Comparison of ENCODE assay signal across 1 cellular context in genomic region chr6:27824248-27825024, GRCh38.
TF ChIP-seq lines count a peak whose summit lies in the region.
"Not testable (repeated sequence)": the region's sequence is repeated elsewhere in the genome, so short reads cannot be mapped to it uniquely, and the experiment has no call there.

No MANE protein-coding gene starts in this region.

TF ChIP-seq in HepG2, 621 proteins besides CTCF, POLR2A, EP300 and RAD21 (continued from another document and continues in another):
- not testable (repeated sequence) for TF ChIP-seq LCORL (IDR thresholded peaks at IDR 0.05); FOXA1 (IDR thresholded peaks at IDR 0.05); CBX2 (IDR thresholded peaks at IDR 0.05; ENCODE audit: low read depth, low read length)
- 0 out of 2 replicates have a peak, but pooled peaks have one; percentile 14 for TF ChIP-seq LCORL (CRISPR knock-in tag; IDR thresholded peaks at IDR 0.05)
- peak; percentile 45; the same call in 1 of the 2 replicates for TF ChIP-seq ZNF687 (CRISPR knock-in tag; IDR thresholded peaks at IDR 0.05)
- peak; percentile 92 for TF ChIP-seq POLR2G (IDR thresholded peaks at IDR 0.05; ENCODE audit: low read depth, low read length)
- TF ChIP-seq RBFOX2 (IDR thresholded peaks at IDR 0.05; ENCODE audit: low read depth, low read length) = peak; percentile 85; the same call in 1 of the 2 replicates
- peak; percentile 54; the same call in 1 of the 2 replicates for TF ChIP-seq MAX (IDR thresholded peaks at IDR 0.05)
- 0 out of 2 replicates have a peak, but pooled peaks have one; percentile 16 for TF ChIP-seq CREB3 (CRISPR knock-in tag; IDR thresholded peaks at IDR 0.05)
- TF ChIP-seq RBM22 (optimal IDR thresholded peaks at IDR 0.05; ENCODE audit: low read length) = peak; percentile 91
- TF ChIP-seq RNF2 (conservative IDR thresholded peaks at IDR 0.05; ENCODE audit: low read depth) = peak; percentile 62; the same call in 1 of the 2 replicates
- TF ChIP-seq SATB2 (CRISPR knock-in tag; IDR thresholded peaks at IDR 0.05) = 0 out of 2 replicates have a peak, but pooled peaks have one; percentile 46
- peak; percentile 68 for TF ChIP-seq HNRNPLL (IDR thresholded peaks at IDR 0.05; ENCODE audit: low read depth, low read length, poor library complexity, severe bottlenecking)
- TF ChIP-seq ARID4A (CRISPR knock-in tag; IDR thresholded peaks at IDR 0.05; ENCODE audit: borderline replicate concordance) = peak; percentile 75
- TF ChIP-seq AFF4 (CRISPR knock-in tag; IDR thresholded peaks at IDR 0.05) = peak; percentile 98
- 0 out of 2 replicates have a peak, but pooled peaks have one; percentile 34 for TF ChIP-seq ZNF430 (CRISPR knock-in tag; IDR thresholded peaks at IDR 0.05)
- TF ChIP-seq THAP9 (CRISPR knock-in tag; IDR thresholded peaks at IDR 0.05; ENCODE audit: borderline replicate concordance) = peak; percentile 32; the same call in 1 of the 2 replicates
- TF ChIP-seq ZNF18 (CRISPR knock-in tag; IDR thresholded peaks at IDR 0.05; ENCODE audit: insufficient replicate concordance) = peak; percentile 50
- TF ChIP-seq KDM2A (CRISPR knock-in tag; IDR thresholded peaks at IDR 0.05; ENCODE audit: borderline replicate concordance, low read depth) = peak; percentile 56; the same call in 1 of the 2 replicates
- TF ChIP-seq ZGPAT (CRISPR knock-in tag; IDR thresholded peaks at IDR 0.05) = 0 out of 2 replicates have a peak, but pooled peaks have one; percentile 56
- peak; percentile 72 for TF ChIP-seq NFIC (IDR thresholded peaks at IDR 0.05; ENCODE audit: low read length)
- 0 out of 2 replicates have a peak, but pooled peaks have one; percentile 20 for TF ChIP-seq RFXAP (CRISPR knock-in tag; IDR thresholded peaks at IDR 0.05; ENCODE audit: borderline replicate concordance)
- TF ChIP-seq SOX5 (CRISPR knock-in tag; IDR thresholded peaks at IDR 0.05; ENCODE audit: borderline replicate concordance) = 0 out of 2 replicates have a peak, but pooled peaks have one; percentile 11
- peak; percentile 75 for TF ChIP-seq MED13 (CRISPR knock-in tag; IDR thresholded peaks at IDR 0.05)
- TF ChIP-seq SAP130 (CRISPR knock-in tag; IDR thresholded peaks at IDR 0.05; ENCODE audit: low read depth) = peak; percentile 49
- peak; percentile 94 for TF ChIP-seq ZC3H4 (CRISPR knock-in tag; IDR thresholded peaks at IDR 0.05; ENCODE audit: borderline replicate concordance)
- peak; percentile 23; the same call in 1 of the 2 replicates for TF ChIP-seq FOXA1 (CRISPR knock-in tag; IDR thresholded peaks at IDR 0.05)
- TF ChIP-seq ZNF275 (CRISPR knock-in tag; IDR thresholded peaks at IDR 0.05; ENCODE audit: borderline replicate concordance) = 0 out of 2 replicates have a peak, but pooled peaks have one; percentile 23
- TF ChIP-seq CBX2 (CRISPR knock-in tag; IDR thresholded peaks at IDR 0.05; ENCODE audit: low read depth) = 0 out of 2 replicates have a peak, but pooled peaks have one; percentile 62
- TF ChIP-seq TEF (CRISPR knock-in tag; IDR thresholded peaks at IDR 0.05) = 0 out of 2 replicates have a peak, but pooled peaks have one; percentile 23
- TF ChIP-seq KAT8 (CRISPR knock-in tag; IDR thresholded peaks at IDR 0.05) = peak; percentile 8; the same call in 1 of the 2 replicates
